22 cellular contexts compared by ENCODE assay signal in the genomic region with DNA sequence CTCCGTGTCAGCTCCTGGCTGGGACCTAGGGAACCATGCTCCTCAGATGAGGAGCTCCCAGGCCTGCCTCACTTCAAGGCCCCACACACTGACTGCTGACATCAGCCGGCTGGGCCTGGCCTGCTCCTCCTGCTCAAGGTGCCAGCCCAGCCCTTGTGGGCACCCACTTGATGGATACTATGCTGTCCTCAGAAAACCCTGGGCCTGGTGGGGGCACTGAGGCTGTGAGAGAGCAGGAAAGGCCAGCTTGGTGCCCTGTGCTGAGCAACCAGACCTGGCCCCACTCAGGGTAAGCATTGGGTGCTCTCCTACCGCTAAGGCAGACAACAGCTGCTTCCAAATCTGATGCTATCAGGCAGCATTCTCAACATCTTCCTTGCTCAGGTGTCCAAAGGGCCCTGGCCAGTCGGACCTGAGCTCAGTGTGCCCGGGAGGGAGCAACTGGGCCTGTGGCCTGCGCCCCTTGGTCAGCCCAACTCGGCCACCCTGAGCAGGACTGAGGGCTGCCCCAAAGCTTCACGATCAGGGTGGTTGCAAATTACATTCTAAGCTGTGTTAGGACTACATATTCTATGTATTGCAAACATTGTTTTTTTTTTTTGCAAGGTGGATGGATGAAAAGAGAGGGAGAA. TPM values are rescaled to one million over a fixed set of nuclear protein-coding genes. Genes with fewer than 3 reads are reported as not detected.
DNase-seq lines count a peak whose midpoint lies in the region; ATAC-seq and TF ChIP-seq lines count a peak whose summit lies in the region.
"Had no signal": no experiment of that assay in that cellular context is flagged by ENCODE, and none has a peak within 500 bp of the region (broad histone marks: within the 10 kb centered on the region; RNA-seq: fewer than 3 reads in every experiment).

No MANE protein-coding gene starts in this region.

- no peaks in the 10 kb centered on the region for H3K36me3 ChIP-seq in right atrium auricular region
- H3K36me3 ChIP-seq: neural progenitor cell had no signal

- H3K4me3 ChIP-seq in right atrium auricular region = no peak overlapping the region
- H3K4me3 ChIP-seq: neural progenitor cell, PC-9, skin epidermis had no signal

- peaks cover 11% of the 10 kb centered on the region for H3K36me3 Mint-ChIP-seq in activated CD8-positive, alpha-beta T cell treated with anti-CD3 and anti-CD28 coated beads for 36 hours (ENCODE audit: low read depth)
- no peaks in the 10 kb centered on the region for H3K36me3 Mint-ChIP-seq in naive B cell
- H3K36me3 Mint-ChIP-seq in MCF 10A (ENCODE audit: insufficient read depth, unreplicated experiment) = no peaks in the 10 kb centered on the region
- H3K36me3 Mint-ChIP-seq in stimulated activated memory B cell treated with anti-CD40 and anti-IgM and Interleukin-4, amounts not matched to agents 10 μg/mL and 1 μg/mL and 100 μg/mL, for 72 hours = no peaks in the 10 kb centered on the region
- H3K36me3 Mint-ChIP-seq: mesothelial cell of epicardium, neural progenitor cell had no signal

- POLR2A ChIA-PET in activated CD8-positive, alpha-beta T cell treated with anti-CD3 and anti-CD28 coated beads for 36 hours (lab: Charles Lee) = interaction anchor here (1.0 kb wide), 1 partner anchor 16 kb away, joined by 3 read pairs; no protein-coding TSS in a partner anchor
- POLR2A ChIA-PET in MCF 10A (lab: Yijun Ruan, JAX) = no interaction called here

- no peak overlapping the region for H3K27ac ChIP-seq in right atrium auricular region
- H3K27ac ChIP-seq: neural progenitor cell, PC-9, skin epidermis had no signal

- TF ChIP-seq CTCF in right atrium auricular region (IDR thresholded peaks at IDR 0.05) (no peak), MCF 10A (IDR thresholded peaks at IDR 0.05; ENCODE audit: unreplicated experiment) (no peak)
- no peak for TF ChIP-seq CTCF in activated CD8-positive, alpha-beta T cell treated with anti-CD3 and anti-CD28 coated beads for 36 hours (IDR thresholded peaks at IDR 0.05)

- no peaks in the 10 kb centered on the region for H3K9me3 ChIP-seq in right atrium auricular region

- no peak for ATAC-seq in activated CD8-positive, alpha-beta T cell treated with anti-CD3 and anti-CD28 coated beads for 36 hours
- ATAC-seq in naive B cell (ENCODE audit: low read depth in 2 of 2) = no peak
- no peak for ATAC-seq in stimulated activated memory B cell treated with anti-CD40 and anti-IgM and Interleukin-4, amounts not matched to agents 10 μg/mL and 1 μg/mL and 100 μg/mL, for 72 hours
- ATAC-seq: HCT116, left lobe of liver had no signal

- peak overlapping the region; percentile 70 for H3K27ac Mint-ChIP-seq in activated CD8-positive, alpha-beta T cell treated with anti-CD3 and anti-CD28 coated beads for 36 hours
- H3K27ac Mint-ChIP-seq in naive B cell (peak overlapping the region in 4 of 6 donors; percentile 22 to 72 (median 40)), MCF 10A (ENCODE audit: low read depth, unreplicated experiment) (no peak overlapping the region)
- no peak overlapping the region for H3K27ac Mint-ChIP-seq in stimulated activated memory B cell treated with anti-CD40 and anti-IgM and Interleukin-4, amounts not matched to agents 10 μg/mL and 1 μg/mL and 100 μg/mL, for 72 hours
- H3K27ac Mint-ChIP-seq: mesothelial cell of epicardium; neural progenitor cell; stimulated activated naive CD8-positive, alpha-beta T cell treated with anti-CD3 and anti-CD28 coated beads, Interleukin-15, Interleukin-2, amounts not matched to agents 100 ng/mL and 50 ng/mL, for 24 hours had no signal

- no peaks in the 10 kb centered on the region for H3K27me3 ChIP-seq in right atrium auricular region
- H3K27me3 ChIP-seq: neural progenitor cell had no signal

- H3K4me1 Mint-ChIP-seq in activated CD8-positive, alpha-beta T cell treated with anti-CD3 and anti-CD28 coated beads for 36 hours (ENCODE audit: low read depth) = peaks cover 38% of the 10 kb centered on the region
- H3K4me1 Mint-ChIP-seq in naive B cell = peaks cover 5 to 15% (median 11%) of the 10 kb centered on the region in 3 donors
- no peaks in the 10 kb centered on the region for H3K4me1 Mint-ChIP-seq in MCF 10A (ENCODE audit: insufficient read depth, unreplicated experiment)
- H3K4me1 Mint-ChIP-seq in stimulated activated memory B cell treated with anti-CD40 and anti-IgM and Interleukin-4, amounts not matched to agents 10 μg/mL and 1 μg/mL and 100 μg/mL, for 72 hours = peaks cover 10% of the 10 kb centered on the region

- H3K27me3 Mint-ChIP-seq in activated CD8-positive, alpha-beta T cell treated with anti-CD3 and anti-CD28 coated beads for 36 hours = no peaks in the 10 kb centered on the region
- no peaks in the 10 kb centered on the region for H3K27me3 Mint-ChIP-seq in naive B cell
- H3K27me3 Mint-ChIP-seq in MCF 10A (ENCODE audit: insufficient read depth, unreplicated experiment) = no peaks in the 10 kb centered on the region
- H3K27me3 Mint-ChIP-seq in stimulated activated memory B cell treated with anti-CD40 and anti-IgM and Interleukin-4, amounts not matched to agents 10 μg/mL and 1 μg/mL and 100 μg/mL, for 72 hours = no peaks in the 10 kb centered on the region
- H3K27me3 Mint-ChIP-seq: stimulated activated naive CD8-positive, alpha-beta T cell treated with anti-CD3 and anti-CD28 coated beads, Interleukin-15, Interleukin-2, amounts not matched to agents 100 ng/mL and 50 ng/mL, for 24 hours had no signal

- no peaks in the 10 kb centered on the region for H3K9me3 Mint-ChIP-seq in activated CD8-positive, alpha-beta T cell treated with anti-CD3 and anti-CD28 coated beads for 36 hours
- no peaks in the 10 kb centered on the region for H3K9me3 Mint-ChIP-seq in naive B cell
- H3K9me3 Mint-ChIP-seq in MCF 10A (ENCODE audit: unreplicated experiment) = no peaks in the 10 kb centered on the region
- H3K9me3 Mint-ChIP-seq in stimulated activated memory B cell treated with anti-CD40 and anti-IgM and Interleukin-4, amounts not matched to agents 10 μg/mL and 1 μg/mL and 100 μg/mL, for 72 hours = no peaks in the 10 kb centered on the region
- H3K9me3 Mint-ChIP-seq: mesothelial cell of epicardium; neural progenitor cell; stimulated activated naive CD8-positive, alpha-beta T cell treated with anti-CD3 and anti-CD28 coated beads, Interleukin-15, Interleukin-2, amounts not matched to agents 100 ng/mL and 50 ng/mL, for 24 hours had no signal

- intact Hi-C loops in cardiac septum (cut with DNase I) = no loop called here
- intact Hi-C loops in activated CD8-positive, alpha-beta T cell treated with anti-CD3 and anti-CD28 coated beads for 36 hours (cut with micrococcal nuclease) = no loop called here
- intact Hi-C loops in MCF 10A (cut with micrococcal nuclease) = no loop called here

- CTCF ChIA-PET in activated CD8-positive, alpha-beta T cell treated with anti-CD3 and anti-CD28 coated beads for 36 hours (lab: Charles Lee) = interaction anchor here (1.0 to 1.5 kb wide), 2 partner anchors 8 to 11 kb away, joined by 3 to 6 read pairs; no protein-coding TSS in a partner anchor
- CTCF ChIA-PET in MCF 10A (lab: Yijun Ruan, JAX) = interaction anchor here (0.5 to 2.0 kb wide), 2 partner anchors 10 to 627 kb away, joined by 3 to 7 read pairs; no protein-coding TSS in a partner anchor

- no TSS peak for BruUV-seq in MCF 10A (replicated peaks; lab: Mats Ljungman, UMichigan)

- DNase-seq in right atrium auricular region (ENCODE audit: low spot score) (peak; percentile 28), cardiac septum (ENCODE audit: low spot score) (no peak), naive B cell (no peak), NCI-H1105 (lab: John Stamatoyannopoulos, UW) (no peak), MCF 10A (ENCODE audit: unreplicated experiment) (no peak)
- no peak for DNase-seq in activated CD8-positive, alpha-beta T cell treated with anti-CD3 and anti-CD28 coated beads for 36 hours
- DNase-seq: activated gamma-delta T cell treated with Interleukin-2 at 50 U/mL for 16 hours, NCI-H187 treated with DMSO at 0.1 percent for 48 hours, NCI-H2227 treated with DMSO at 0.1 percent for 48 hours, NCI-H774, PC-9, SIG-M5, trophoblast cell had no signal

- no peak overlapping the region for H3K4me3 Mint-ChIP-seq in activated CD8-positive, alpha-beta T cell treated with anti-CD3 and anti-CD28 coated beads for 36 hours
- peak overlapping the region in 1 of 8 donors; percentile 7 for H3K4me3 Mint-ChIP-seq in naive B cell
- no peak overlapping the region for H3K4me3 Mint-ChIP-seq in MCF 10A (ENCODE audit: unreplicated experiment)
- no peak overlapping the region for H3K4me3 Mint-ChIP-seq in stimulated activated memory B cell treated with anti-CD40 and anti-IgM and Interleukin-4, amounts not matched to agents 10 μg/mL and 1 μg/mL and 100 μg/mL, for 72 hours
- H3K4me3 Mint-ChIP-seq: mesothelial cell of epicardium; neural progenitor cell; stimulated activated naive CD8-positive, alpha-beta T cell treated with anti-CD3 and anti-CD28 coated beads, Interleukin-15, Interleukin-2, amounts not matched to agents 100 ng/mL and 50 ng/mL, for 24 hours had no signal

- no peaks in the 10 kb centered on the region for H3K4me1 ChIP-seq in right atrium auricular region
- H3K4me1 ChIP-seq: neural progenitor cell had no signal

RNA-seq across cellular contexts. Expression of a gene that starts 21.9 kb away (rescaled TPM):
- total RNA-seq in right atrium auricular region = not detected
- total RNA-seq in cardiac septum = not detected
- not detected for total RNA-seq in activated CD8-positive, alpha-beta T cell treated with anti-CD3 and anti-CD28 coated beads for 36 hours
- not detected for polyA plus RNA-seq in naive B cell (ENCODE audit: low read depth in 6 of 6)
- not detected in 2 replicates for total RNA-seq in MCF 10A (2022)
- total RNA-seq: left lobe of liver; mesothelial cell of epicardium; pulmonary artery endothelial cell; T-helper 1 cell treated with Interleukin-12 subunit alpha and Interleukin-12 subunit beta and Interleukin-4 antibody, amounts not matched to agents 30 ng/mL and 1 ng/mL, for 36 hours had no signal

Comparison
In these comparisons a context has a peak if more than half of its experiments do, and no peak if none do; other contexts are left out.
1. H3K27ac Mint-ChIP-seq: peak in activated CD8-positive, alpha-beta T cell treated with anti-CD3 and anti-CD28 coated beads for 36 hours (single experiment) and naive B cell (4 of 6); none in MCF 10A (single experiment) and stimulated activated memory B cell treated with anti-CD40 and anti-IgM and Interleukin-4, amounts not matched to agents 10 μg/mL and 1 μg/mL and 100 μg/mL, for 72 hours (single experiment).